Comparison of ENCODE assay signal across 37 cellular contexts in genomic region chr10:86409183-86409582, GRCh38. TPM values are rescaled to one million over a fixed set of nuclear protein-coding genes. Genes with fewer than 3 reads are reported as not detected.
"Had no signal": no experiment of that assay in that cellular context is flagged by ENCODE, and none has a peak within 500 bp of the region (broad histone marks: within the 10 kb centered on the region; RNA-seq: fewer than 3 reads in every experiment).

No MANE protein-coding gene starts in this region.

- H3K9me3 Mint-ChIP-seq: activated B cell treated with CpG ODN at 0.5 μM for 24 hours; activated naive CD4-positive, alpha-beta T cell treated with anti-CD3 and anti-CD28 coated beads, Interleukin-2, amount 50 U/mL, for 24 hours; central memory CD8-positive, alpha-beta T cell had no signal

- FAIRE-seq: bronchial epithelial cell, TTC549 had no signal

- H3K4me1 Mint-ChIP-seq: brain had no signal

- H3K36me3 Mint-ChIP-seq: activated naive CD4-positive, alpha-beta T cell treated with anti-CD3 and anti-CD28 coated beads, Interleukin-2, amount 50 U/mL, for 24 hours; brain had no signal

- H3K4me3 Mint-ChIP-seq: activated B cell treated with CpG ODN at 0.5 μM for 24 hours; activated CD4-positive, alpha-beta memory T cell treated with anti-CD3 and anti-CD28 coated beads for 36 hours; activated CD4-positive, alpha-beta T cell treated with anti-CD3 and anti-CD28 coated beads, Interleukin-2, amount 10 ng/mL, durations not matched to agents 24 days and 14 days; activated CD8-positive, alpha-beta memory T cell treated with anti-CD3 and anti-CD28 coated beads, Interleukin-2, amount 10 ng/mL, durations not matched to agents 7 days and 5 days; activated CD8-positive, alpha-beta T cell treated with anti-CD3 and anti-CD28 coated beads, Interleukin-2, amount 10 ng/mL, durations not matched to agents 7 days and 5 days; activated naive CD4-positive, alpha-beta T cell treated with anti-CD3 and anti-CD28 coated beads, Interleukin-2, amount 10 ng/mL, durations not matched to agents 7 days and 5 days; activated naive CD4-positive, alpha-beta T cell treated with anti-CD3 and anti-CD28 coated beads, Interleukin-2, amount 50 U/mL, for 24 hours; activated naive CD8-positive, alpha-beta T cell; activated naive CD8-positive, alpha-beta T cell treated with anti-CD3 and anti-CD28 coated beads, Interleukin-2, amount 10 ng/mL, durations not matched to agents 7 days and 5 days; activated naive CD8-positive, alpha-beta T cell treated with anti-CD3 and anti-CD28 coated beads, Interleukin-2, amount 50 U/mL, for 24 hours; activated T-cell treated with anti-CD3 and anti-CD28 coated beads, Interleukin-2, amount 50 U/mL, for 24 hours; brain; central memory CD8-positive, alpha-beta T cell; T-helper 2 cell treated with Interferon-gamma antibody and Interleukin-4, amounts not matched to agents 5 μg/mL and 100 μg/mL, for 36 hours had no signal

- ATAC-seq: activated CD8-positive, alpha-beta memory T cell treated with anti-CD3 and anti-CD28 coated beads, Interleukin-2, amount 10 ng/mL, durations not matched to agents 7 days and 5 days; activated CD8-positive, alpha-beta T cell treated with anti-CD3 and anti-CD28 coated beads, Interleukin-2, amount 10 ng/mL, durations not matched to agents 7 days and 5 days; activated naive CD8-positive, alpha-beta T cell treated with anti-CD3 and anti-CD28 coated beads, Interleukin-2, amount 50 U/mL, for 24 hours had no signal

- DNase-seq: activated B cell treated with CpG ODN at 0.5 μM for 24 hours; activated CD4-positive, alpha-beta memory T cell treated with anti-CD3 and anti-CD28 coated beads for 36 hours; activated CD4-positive, alpha-beta T cell treated with anti-CD3 and anti-CD28 coated beads for 4 hours; activated CD4-positive, alpha-beta T cell treated with anti-CD3 and anti-CD28 coated beads, Interleukin-2, amount 10 ng/mL, durations not matched to agents 24 days and 14 days; activated CD4-positive, alpha-beta T cell treated with anti-CD3 and anti-CD28 coated beads, Interleukin-2, amount 50 U/mL, for 1 hour; activated CD4-positive, alpha-beta T cell treated with anti-CD3 and anti-CD28 coated beads, Interleukin-2, amount 50 U/mL, for 4 hours; activated CD4-positive, CD25-positive, alpha-beta regulatory T cell treated with anti-CD3 and anti-CD28 coated beads, Interleukin-2, amount 50 U/mL, for 72 hours; activated CD8-positive, alpha-beta memory T cell treated with anti-CD3 and anti-CD28 coated beads for 24 hours; activated CD8-positive, alpha-beta memory T cell treated with anti-CD3 and anti-CD28 coated beads, Interleukin-2, amount 10 ng/mL, durations not matched to agents 7 days and 5 days; activated CD8-positive, alpha-beta memory T cell treated with anti-CD3 and anti-CD28 coated beads, Interleukin-2, amount 50 U/mL, for 48 hours; activated CD8-positive, alpha-beta T cell treated with anti-CD3 and anti-CD28 coated beads, Interleukin-2, amount 10 ng/mL, durations not matched to agents 7 days and 5 days; activated effector memory CD4-positive, alpha-beta T cell treated with Interleukin-2 at 50 U/mL for 16 hours; activated gamma-delta T cell; activated naive CD4-positive, alpha-beta T cell treated with anti-CD3 and anti-CD28 coated beads, Interleukin-2, amount 10 ng/mL, durations not matched to agents 7 days and 5 days; activated naive CD4-positive, alpha-beta T cell treated with Interleukin-2 at 50 U/mL for 16 hours; activated naive CD8-positive, alpha-beta T cell treated with anti-CD3 and anti-CD28 coated beads, Interleukin-2, amount 10 ng/mL, durations not matched to agents 7 days and 5 days; activated naive CD8-positive, alpha-beta T cell treated with anti-CD3 and anti-CD28 coated beads, Interleukin-2, amount 50 U/mL, for 24 hours; activated T-cell treated with anti-CD3 and anti-CD28 coated beads, Interleukin-2, amount 50 U/mL, for 24 hours; activated T-cell treated with anti-CD3 and anti-CD28 coated beads, Interleukin-2, amount 50 U/mL, for 48 hours; amygdala; anterior cingulate cortex; caudate nucleus; cerebellar nuclear complex; T-helper 2 cell; T-helper 9 cell had no signal

- H3K36me3 ChIP-seq: ascending aorta, cardiac muscle cell had no signal

- H3K4me3 ChIP-seq: ascending aorta, cardiac muscle cell had no signal

- H3K27me3 Mint-ChIP-seq: activated B cell treated with CpG ODN at 0.5 μM for 24 hours; activated CD4-positive, alpha-beta memory T cell treated with anti-CD3 and anti-CD28 coated beads for 36 hours; activated CD4-positive, alpha-beta T cell treated with anti-CD3 and anti-CD28 coated beads, Interleukin-2, amount 10 ng/mL, durations not matched to agents 24 days and 14 days; activated CD8-positive, alpha-beta memory T cell treated with anti-CD3 and anti-CD28 coated beads, Interleukin-2, amount 10 ng/mL, durations not matched to agents 7 days and 5 days; activated naive CD4-positive, alpha-beta T cell treated with anti-CD3 and anti-CD28 coated beads, Interleukin-2, amount 10 ng/mL, durations not matched to agents 7 days and 5 days; activated naive CD4-positive, alpha-beta T cell treated with anti-CD3 and anti-CD28 coated beads, Interleukin-2, amount 50 U/mL, for 24 hours; activated naive CD8-positive, alpha-beta T cell; activated naive CD8-positive, alpha-beta T cell treated with anti-CD3 and anti-CD28 coated beads, Interleukin-2, amount 10 ng/mL, durations not matched to agents 7 days and 5 days; activated naive CD8-positive, alpha-beta T cell treated with anti-CD3 and anti-CD28 coated beads, Interleukin-2, amount 50 U/mL, for 24 hours; activated T-cell treated with anti-CD3 and anti-CD28 coated beads, Interleukin-2, amount 50 U/mL, for 24 hours; central memory CD8-positive, alpha-beta T cell had no signal

- H3K27ac ChIP-seq: ascending aorta, cardiac muscle cell, VCaP had no signal

- H3K27me3 ChIP-seq: ascending aorta, cardiac muscle cell had no signal

- H3K27ac Mint-ChIP-seq: activated B cell treated with CpG ODN at 0.5 μM for 24 hours; activated CD4-positive, alpha-beta memory T cell treated with anti-CD3 and anti-CD28 coated beads for 36 hours; activated CD4-positive, alpha-beta T cell treated with anti-CD3 and anti-CD28 coated beads, Interleukin-2, amount 10 ng/mL, durations not matched to agents 24 days and 14 days; activated CD8-positive, alpha-beta memory T cell treated with anti-CD3 and anti-CD28 coated beads, Interleukin-2, amount 10 ng/mL, durations not matched to agents 7 days and 5 days; activated CD8-positive, alpha-beta T cell treated with anti-CD3 and anti-CD28 coated beads, Interleukin-2, amount 10 ng/mL, durations not matched to agents 7 days and 5 days; activated naive CD4-positive, alpha-beta T cell treated with anti-CD3 and anti-CD28 coated beads, Interleukin-2, amount 50 U/mL, for 24 hours; activated naive CD8-positive, alpha-beta T cell; activated naive CD8-positive, alpha-beta T cell treated with anti-CD3 and anti-CD28 coated beads, Interleukin-2, amount 50 U/mL, for 24 hours; activated T-cell treated with anti-CD3 and anti-CD28 coated beads, Interleukin-2, amount 50 U/mL, for 24 hours; activated T-helper 2 cell treated with anti-CD3 and anti-CD28 coated beads, Interferon-gamma antibody, Interleukin-2, Interleukin-4, amounts not matched to agents 10 μg/mL and 5 μg/mL and 100 μg/mL, durations not matched to agents 14 hours and 24 hours and 36 hours; brain; T-helper 2 cell treated with Interferon-gamma antibody and Interleukin-4, amounts not matched to agents 5 μg/mL and 100 μg/mL, for 36 hours had no signal

RNA-seq across cellular contexts. Expression of gene GRID1, which starts 42.6 kb away (rescaled TPM):
- total RNA-seq: activated B cell treated with CpG ODN at 0.5 μM for 24 hours; activated CD4-positive, alpha-beta memory T cell treated with anti-CD3 and anti-CD28 coated beads for 36 hours; activated CD4-positive, alpha-beta T cell treated with anti-CD3 and anti-CD28 coated beads, Interleukin-2, amount 10 ng/mL, durations not matched to agents 24 days and 14 days; activated CD8-positive, alpha-beta memory T cell treated with anti-CD3 and anti-CD28 coated beads, Interleukin-2, amount 10 ng/mL, durations not matched to agents 7 days and 5 days; activated CD8-positive, alpha-beta T cell treated with anti-CD3 and anti-CD28 coated beads, Interleukin-2, amount 10 ng/mL, durations not matched to agents 7 days and 5 days; activated naive CD8-positive, alpha-beta T cell treated with anti-CD3 and anti-CD28 coated beads, Interleukin-2, amount 10 ng/mL, durations not matched to agents 7 days and 5 days; activated T-helper 2 cell treated with anti-CD3 and anti-CD28 coated beads, Interferon-gamma antibody, Interleukin-2, Interleukin-4, amounts not matched to agents 10 μg/mL and 5 μg/mL and 100 μg/mL, durations not matched to agents 14 hours and 24 hours and 36 hours; T-helper 1 cell treated with Interleukin-12 subunit alpha and Interleukin-12 subunit beta and Interleukin-4 antibody, amounts not matched to agents 30 ng/mL and 1 ng/mL, for 36 hours had no signal
